Comparison of ENCODE assay signal across 8 cellular contexts in the genomic region with DNA sequence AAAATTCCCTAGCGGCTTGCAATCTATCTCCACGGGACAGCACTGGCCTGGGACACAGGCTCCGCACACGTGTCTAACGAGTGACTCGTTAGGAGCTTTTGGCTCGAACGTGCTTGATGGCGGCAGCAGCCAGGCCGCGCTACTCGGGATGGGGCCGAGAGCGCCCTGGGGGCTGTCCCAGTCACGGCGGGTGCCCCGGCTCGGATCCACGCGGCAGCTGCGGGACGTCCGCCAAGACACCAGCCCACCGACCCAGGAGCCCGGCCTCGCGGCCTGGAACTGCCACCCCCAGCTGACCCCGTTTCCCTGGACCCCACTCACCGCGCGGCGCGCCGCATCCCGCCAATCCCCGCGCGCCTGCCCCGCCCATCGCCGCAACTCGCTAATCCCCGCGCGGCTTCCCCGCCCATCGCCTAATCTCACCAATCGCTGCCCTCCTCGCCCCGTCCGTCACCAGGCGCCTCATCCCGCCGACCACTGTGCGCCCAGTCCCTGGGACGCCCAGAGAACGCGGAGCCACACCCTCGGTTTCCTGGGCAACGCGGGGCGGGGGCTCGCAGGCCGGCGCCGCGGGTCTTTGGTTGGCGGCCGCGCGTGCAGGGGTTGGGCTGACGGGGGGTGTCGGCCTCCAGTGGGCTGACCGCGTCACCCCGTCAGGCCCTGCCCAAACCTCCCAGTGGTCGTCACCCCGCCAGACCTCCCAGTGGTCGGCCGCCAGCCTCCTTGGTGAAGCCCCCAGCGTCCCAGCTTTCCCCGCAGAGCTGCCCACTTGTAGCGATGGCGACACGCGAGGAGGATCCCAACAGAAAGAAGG. TPM values are rescaled to one million over a fixed set of nuclear protein-coding genes. Genes with fewer than 3 reads are reported as not detected.
A peak's percentile ranks its signal among the peaks of the same experiment; 100 is the strongest.
DNase-seq lines count a peak whose midpoint lies in the region; ATAC-seq, FAIRE-seq and TF ChIP-seq lines count a peak whose summit lies in the region.

Gene POLD2, minus strand, starts transcription at position 359 of the 814 bp plus-strand sequence. CDS start 1,495 bp downstream, outside the sequence.

- DNase-seq in D341Med (ENCODE audit: low spot score) (peak; percentile 99), activated T-cell treated with anti-CD3 and anti-CD28 coated beads for 1 hour (ENCODE audit: low read depth) (peak; percentile 93), endothelial cell of umbilical vein (ENCODE audit: low read depth, low spot score) (peak; percentile 98), middle frontal gyrus (ENCODE audit: extremely low spot score, low spot score) (peak; percentile 93)
- DNase-seq in stimulated activated CD8-positive, alpha-beta memory T cell treated with anti-CD3 and anti-CD28 coated beads, Interleukin-2, amount 100 ng/mL, for 48 hours (ENCODE audit: low read depth in 2 of 2), result peak; percentile 98

- no peaks in the 10 kb centered on the region for H3K9me1 ChIP-seq in endothelial cell of umbilical vein (replicated peaks; ENCODE audit: control insufficient read depth, extremely low read depth, insufficient read depth, low read length)

- H3K27ac ChIP-seq in HUES64 (ENCODE audit: low read depth, low read length) (peak within 1 kb of the TSS; percentile 74; the same call in 1 of the 2 replicates), OCI-LY1 (ENCODE audit: low read depth, low read length, poor library complexity, severe bottlenecking) (peak within 1 kb of the TSS; percentile 6), endothelial cell of umbilical vein (ENCODE audit: insufficient read depth, low read depth, low read length) (peak within 1 kb of the TSS; percentile 53)

- dilution Hi-C loops in endothelial cell of umbilical vein (cut with MboI; ENCODE audit: extremely low pct_ligation_motif_present, low sequenced_read_pairs), result no loop called here

- POLR2A ChIA-PET in endothelial cell of umbilical vein (lab: Charles Lee), result interaction anchor here (0.7 kb wide), 1 partner anchor 19 kb away, joined by 3 read pairs; no protein-coding TSS in a partner anchor

- WGBS in HUES64, result under 1% methylated on average over 86 of the region's 86 CpGs

- FAIRE-seq in endothelial cell of umbilical vein (lab: Jason Lieb, UNC), result peak; percentile 98

- peaks cover 19% of the 10 kb centered on the region for H3K27me3 ChIP-seq in HUES64 (ENCODE audit: insufficient read depth, low read length)
- H3K27me3 ChIP-seq in OCI-LY1 (ENCODE audit: insufficient read depth, low read length), result no peaks in the 10 kb centered on the region
- H3K27me3 ChIP-seq in endothelial cell of umbilical vein (ENCODE audit: control insufficient read depth in 2 of 2, insufficient read depth in 2 of 2, low read length in 2 of 2), result peaks cover 0 to under 1% of the 10 kb centered on the region in 2 experiments

- H3K4me1 ChIP-seq in HUES64 (ENCODE audit: insufficient read depth, low read length) (peaks cover 6% of the 10 kb centered on the region; the same call in 1 of the 2 replicates), OCI-LY1 (ENCODE audit: insufficient read depth, low read length, severe bottlenecking) (peaks cover 41% of the 10 kb centered on the region), endothelial cell of umbilical vein (ENCODE audit: control insufficient read depth, extremely low read depth, insufficient read depth, low read length) (peaks cover 14% of the 10 kb centered on the region)

- H3K9ac ChIP-seq in HUES64 (ENCODE audit: low read depth, low read length) (peak within 1 kb of the TSS; percentile 89), OCI-LY1 (ENCODE audit: low read length) (peak within 1 kb of the TSS; percentile 83), endothelial cell of umbilical vein (replicated peaks; ENCODE audit: extremely low read depth, insufficient read depth, low read length) (peak within 1 kb of the TSS; percentile 67)

- H3K79me2 ChIP-seq in OCI-LY1 (ENCODE audit: insufficient read depth, low read length) (peaks cover 31% of the 10 kb centered on the region), endothelial cell of umbilical vein (ENCODE audit: control insufficient read depth, insufficient read depth, low read length) (peaks cover 25% of the 10 kb centered on the region)

- TF ChIP-seq POLR2A in endothelial cell of umbilical vein (IDR thresholded peaks at IDR 0.05; ENCODE audit: low read depth, low read length), result peak; percentile 40

- peaks cover 5% of the 10 kb centered on the region; the same call in 1 of the 2 replicates for H3F3A ChIP-seq in OCI-LY1 (ENCODE audit: insufficient read depth, low read length)

- H3K36me3 ChIP-seq in HUES64 (ENCODE audit: insufficient read depth, low read length), result peaks cover 35% of the 10 kb centered on the region
- H3K36me3 ChIP-seq in OCI-LY1 (ENCODE audit: insufficient read depth, low read length), result peaks cover 39% of the 10 kb centered on the region
- H3K36me3 ChIP-seq in endothelial cell of umbilical vein (ENCODE audit: control insufficient read depth in 2 of 2, extremely low read depth in 1 of 2, insufficient read depth in 2 of 2, low read length in 2 of 2), result peaks cover 0 to 3% of the 10 kb centered on the region in 2 experiments

- no TSS peak for BruUV-seq in endothelial cell of umbilical vein (replicated peaks; lab: Mats Ljungman, UMichigan)

- peak within 1 kb of the TSS; percentile 88 for H3K4me2 ChIP-seq in OCI-LY1 (ENCODE audit: low read length)
- peak within 1 kb of the TSS; percentile 92 for H3K4me2 ChIP-seq in endothelial cell of umbilical vein (ENCODE audit: insufficient read depth, low read length)

- CTCF ChIA-PET in endothelial cell of umbilical vein (lab: Charles Lee), result interaction anchor here (0.7 to 2.1 kb wide), 15 partner anchors 8 to 103 kb away, joined by 3 to 30 read pairs (median 3); partner anchors contain the start of gene AEBP1

- H2AFZ ChIP-seq in OCI-LY1 (ENCODE audit: low read length) (peak within 1 kb of the TSS; percentile 71; the same call in 1 of the 2 replicates), endothelial cell of umbilical vein (ENCODE audit: low read depth, low read length) (peak within 1 kb of the TSS; percentile 94)

- H4K20me1 ChIP-seq in OCI-LY1 (ENCODE audit: insufficient read depth, low read length) (no peaks in the 10 kb centered on the region), endothelial cell of umbilical vein (replicated peaks; ENCODE audit: control insufficient read depth, extremely low read depth, insufficient read depth, low read length) (no peaks in the 10 kb centered on the region)

- H3K4me3 ChIP-seq in HUES64 (ENCODE audit: low read length), result peak within 1 kb of the TSS; percentile 90
- peak within 1 kb of the TSS; percentile 72 for H3K4me3 ChIP-seq in OCI-LY1 (ENCODE audit: low read depth, low read length, poor library complexity, severe bottlenecking)
- peak within 1 kb of the TSS; percentile 69 to 84 (median 79) for H3K4me3 ChIP-seq in endothelial cell of umbilical vein (replicated peaks in 1 of 3; ENCODE audit: insufficient read depth in 1 of 3, low read depth in 1 of 3, low read length in 3 of 3)

- ATAC-seq in GM21447 (IDR thresholded peaks at IDR 0.05; ENCODE audit: unreplicated experiment), result peak; percentile 99

- peaks cover 7% of the 10 kb centered on the region; the same call in 1 of the 2 replicates for H3K9me3 ChIP-seq in HUES64 (ENCODE audit: insufficient read depth, low read depth, low read length)
- no peaks in the 10 kb centered on the region for H3K9me3 ChIP-seq in OCI-LY1 (ENCODE audit: low read length)
- H3K9me3 ChIP-seq in endothelial cell of umbilical vein (replicated peaks; ENCODE audit: control insufficient read depth, insufficient read depth, low read length), result no peaks in the 10 kb centered on the region

- H3K9me2 ChIP-seq in OCI-LY1 (ENCODE audit: low read depth, low read length), result no peaks in the 10 kb centered on the region

- TF ChIP-seq CTCF in OCI-LY1 (IDR thresholded peaks at IDR 0.05; ENCODE audit: low read length) (no peak), endothelial cell of umbilical vein (IDR thresholded peaks at IDR 0.05; ENCODE audit: extremely low read depth in 1 of 2, insufficient read depth in 1 of 2, low read depth in 1 of 2, low read length in 2 of 2) (no peak)

- intact Hi-C loops in endothelial cell of umbilical vein (cut with micrococcal nuclease), result loop anchor here (1.0 to 2.0 kb wide), 4 partner anchors 19 to 73 kb away; partner anchors contain the start of genes AEBP1 and POLM

TF ChIP-seq in endothelial cell of umbilical vein, 7 proteins besides CTCF, POLR2A, EP300 and RAD21:
- TF ChIP-seq POLR2AphosphoS5 (IDR thresholded peaks at IDR 0.05; ENCODE audit: insufficient read depth, low read depth, low read length), result peak; percentile 66
- peak; percentile 85 for TF ChIP-seq MAX (IDR thresholded peaks at IDR 0.05; ENCODE audit: insufficient read depth, insufficient read length)
- TF ChIP-seq EZH2 (IDR thresholded peaks at IDR 0.05; ENCODE audit: borderline replicate concordance, low read depth, low read length, severe bottlenecking), result no peak

RNA-seq across cellular contexts. Expression of gene POLD2, which starts in this region (rescaled TPM):
- 94.6 TPM for polyA plus RNA-seq in HUES64 (2013, experiment 1 of 2)
- polyA plus RNA-seq in HUES64 (2013, experiment 2 of 2), result 102 TPM
- total RNA-seq in endothelial cell of umbilical vein, result 96.5 and 106 TPM in 2 replicates
- polyA plus RNA-seq in endothelial cell of umbilical vein, result 122 and 137 TPM in 2 replicates
- 132 and 139 TPM in 2 replicates for polyA plus RNA-seq in endothelial cell of umbilical vein (2011; cell fraction: cytosol; rRNA removed)
- polyA plus RNA-seq in endothelial cell of umbilical vein (2011; cell fraction: nucleus; rRNA removed), result 102 and 114 TPM in 2 replicates
- polyA plus RNA-seq in endothelial cell of umbilical vein (2012), result 91.2 and 106 TPM in 2 replicates
- 60.7 and 69.0 TPM in 2 replicates for polyA minus RNA-seq in endothelial cell of umbilical vein
- 89.7 TPM for polyA minus RNA-seq in endothelial cell of umbilical vein (2011; cell fraction: cytosol; rRNA and poly(A)+ RNA removed)
- polyA minus RNA-seq in endothelial cell of umbilical vein (2011; cell fraction: nucleus; rRNA and poly(A)+ RNA removed), result 27.3 and 32.8 TPM in 2 replicates

Comparison
In these comparisons a context has a peak if more than half of its experiments do, and no peak if none do; other contexts are left out.
1. Peak in every context shown above with its lines: DNase-seq, ATAC-seq, H3K4me3 ChIP-seq and H3K27ac ChIP-seq.
2. H3K27ac ChIP-seq: peak in every context shown above with its lines; median percentile 74 in HUES64; 53 in endothelial cell of umbilical vein; 6 in OCI-LY1.